ENCODE assay signal across 34 cellular contexts in the genomic region with DNA sequence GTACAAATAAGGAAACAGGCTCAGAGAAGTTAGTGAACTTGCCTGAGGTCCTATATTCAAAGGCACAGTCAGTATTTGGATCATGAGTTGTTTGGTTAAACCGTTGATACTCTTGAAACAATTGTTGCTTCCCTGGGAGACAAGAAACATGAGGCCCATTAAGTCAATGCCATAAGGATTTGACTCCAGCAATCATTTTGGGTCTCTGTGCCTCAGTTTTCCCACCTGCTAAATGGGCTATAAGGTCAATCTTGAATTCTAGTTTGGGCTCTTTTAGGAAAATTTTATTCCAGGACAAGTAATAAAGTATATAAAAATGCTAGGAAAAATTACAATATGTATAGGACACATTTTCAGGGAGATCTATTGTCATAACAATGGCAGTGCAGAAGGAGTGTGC.
"Had no signal": no experiment of that assay in that cellular context is flagged by ENCODE, and none has a peak within 500 bp of the region (broad histone marks: within the 10 kb centered on the region; RNA-seq: fewer than 3 reads in every experiment).

No MANE protein-coding gene starts in this region.

- DNase-seq: Karpas-422, Kasumi-1, MG63, MM.1S, MV-4-11, NCI-H1048, NCI-H1092, NCI-H1092 treated with DMSO at 0.1 percent for 48 hours, NCI-H1105, NCI-H1105 treated with DMSO at 0.1 percent for 48 hours, NCI-H1417 treated with DMSO at 0.1 percent for 48 hours, NCI-H1436, NCI-H1436 treated with DMSO at 0.1 percent for 48 hours, NCI-H146, NCI-H1694, NCI-H1694 treated with DMSO at 0.1 percent for 48 hours, NCI-H187, NCI-H187 treated with DMSO at 0.1 percent for 48 hours, NCI-H1930, NCI-H2029, NCI-H2029 treated with DMSO at 0.1 percent for 48 hours, NCI-H2081, NCI-H2081 treated with DMSO at 0.1 percent for 48 hours, NCI-H2107, NCI-H2171, NCI-H2171 treated with DMSO at 0.1 percent for 48 hours, NCI-H2227 treated with DMSO at 0.1 percent for 48 hours, NCI-H226, NCI-H345, NCI-H446, NCI-H446 treated with DMSO at 0.1 percent for 48 hours, NCI-H510A, NCI-H510A treated with DMSO at 0.1 percent for 48 hours, NCI-H524 had no signal

- H3K36me3 ChIP-seq: MG63 had no signal

- H3K4me3 ChIP-seq: MG63 had no signal

- H3K27me3 ChIP-seq: MG63 had no signal
